ENCODE assay signal across 8 cellular contexts in the genomic region with DNA sequence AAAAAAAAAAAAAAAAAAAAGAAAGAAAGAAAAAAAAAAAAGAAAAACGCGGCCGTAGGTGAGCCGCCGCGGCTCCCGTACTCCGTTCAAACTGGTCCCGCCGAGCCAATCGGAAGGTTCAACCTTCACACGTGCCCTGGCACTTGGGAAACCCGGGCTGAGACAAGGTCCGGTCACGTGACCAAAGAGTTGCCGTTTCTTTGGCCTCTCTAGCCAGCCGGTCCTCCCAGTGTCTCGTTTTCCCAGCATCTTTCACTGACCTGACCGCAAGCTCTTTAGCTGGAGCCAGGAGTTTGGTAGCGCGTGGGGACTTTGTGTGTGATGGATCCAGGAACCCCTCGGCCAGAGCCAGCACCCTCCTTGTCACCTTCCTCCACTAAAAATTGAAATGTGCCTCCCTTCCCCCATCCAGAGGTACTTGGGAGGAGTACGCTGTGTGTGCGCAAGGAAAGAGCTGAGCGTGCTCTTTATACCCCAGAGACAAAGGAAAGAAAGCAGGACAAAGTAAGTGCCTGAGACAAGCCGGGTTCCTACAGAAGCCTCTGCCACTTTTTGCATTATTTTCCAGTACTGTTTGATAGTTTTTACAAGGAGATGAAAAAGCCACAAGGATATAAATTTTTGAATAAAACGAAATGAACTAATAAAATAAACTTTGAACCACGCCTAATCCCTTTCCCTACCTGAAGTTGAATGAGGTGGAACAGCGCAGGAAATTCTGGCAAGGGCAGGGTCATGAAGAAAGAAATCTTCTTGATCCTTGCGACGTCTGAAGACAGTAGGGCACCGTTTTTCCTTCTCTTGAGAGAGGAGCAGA. TPM values are rescaled to one million over a fixed set of nuclear protein-coding genes. Genes with fewer than 3 reads are reported as not detected.
A peak's percentile ranks its signal among the peaks of the same experiment; 100 is the strongest.
DNase-seq lines count a peak whose midpoint lies in the region; ATAC-seq, FAIRE-seq and TF ChIP-seq lines count a peak whose summit lies in the region.

No MANE protein-coding gene starts in this region.

- H3K36me3 ChIP-seq in breast epithelium (no peaks in the 10 kb centered on the region), iPS-20b (ENCODE audit: insufficient read depth, low read depth, low read length) (peaks cover 28% of the 10 kb centered on the region), skeletal muscle tissue (ENCODE audit: control insufficient read depth in 3 of 3, insufficient read depth in 3 of 3, low read length in 3 of 3) (peaks cover 7 to 10% (median 9%) of the 10 kb centered on the region in 3 donors)

- DNase-seq in NCI-H2196 (lab: John Stamatoyannopoulos, UW; ENCODE audit: unreplicated experiment): peak; percentile 99
- peak; percentile 97 to 98 for DNase-seq in breast epithelium (ENCODE audit: low spot score in 2 of 2)

- no peak for TF ChIP-seq CTCF in VCaP (conservative IDR thresholded peaks at IDR 0.05)
- no peak for TF ChIP-seq CTCF in breast epithelium (IDR thresholded peaks at IDR 0.05)

- H3K27ac ChIP-seq in VCaP (peak overlapping the region; percentile 95), breast epithelium (peak overlapping the region; percentile 95 to 98), iPS-20b (ENCODE audit: low read length) (peak overlapping the region; percentile 92), skeletal muscle tissue (ENCODE audit: low read depth, low read length) (peak overlapping the region; percentile 89)

- intact Hi-C loops in breast epithelium (cut with DNase I; ENCODE audit: low total_unique reads): no loop called here

- no peak for TF ChIP-seq POLR2A in breast epithelium (IDR thresholded peaks at IDR 0.05)

- H3K9ac ChIP-seq in iPS-20b (ENCODE audit: low read depth, low read length) (peak overlapping the region; percentile 99), skeletal muscle tissue (ENCODE audit: low read depth in 1 of 3, low read length in 3 of 3) (peak overlapping the region; percentile 75 to 94 (median 80))

- H3K4me1 ChIP-seq in breast epithelium (peaks cover 0 to 4% of the 10 kb centered on the region in 2 donors), iPS-20b (ENCODE audit: insufficient read depth, low read length) (no peaks in the 10 kb centered on the region), skeletal muscle tissue (ENCODE audit: control insufficient read depth in 3 of 3, insufficient read depth in 3 of 3, low read length in 3 of 3) (peaks cover 30 to 38% (median 34%) of the 10 kb centered on the region in 3 donors)

- no peaks in the 10 kb centered on the region for H3K27me3 ChIP-seq in breast epithelium
- H3K27me3 ChIP-seq in iPS-20b (ENCODE audit: insufficient read depth, low read length): no peaks in the 10 kb centered on the region
- no peaks in the 10 kb centered on the region for H3K27me3 ChIP-seq in skeletal muscle tissue (ENCODE audit: control insufficient read depth in 3 of 3, insufficient read depth in 3 of 3, low read length in 3 of 3)

- FAIRE-seq in A204.1 (lab: Jason Lieb, UNC): peak; percentile 97

- H3K9me3 ChIP-seq in breast epithelium (no peaks in the 10 kb centered on the region), iPS-20b (ENCODE audit: insufficient read depth, low read depth, low read length) (no peaks in the 10 kb centered on the region), skeletal muscle tissue (ENCODE audit: control insufficient read depth in 3 of 3, low read length in 3 of 3) (no peaks in the 10 kb centered on the region)

- peak overlapping the region; percentile 77 to 97 (median 81) for H3K4me3 ChIP-seq in breast epithelium
- peak overlapping the region; percentile 97 for H3K4me3 ChIP-seq in iPS-20b (ENCODE audit: low read length)
- H3K4me3 ChIP-seq in skeletal muscle tissue (ENCODE audit: low read length in 3 of 3): peak overlapping the region; percentile 73 to 92 (median 88)

- ATAC-seq in GM18868 (IDR thresholded peaks at IDR 0.05; ENCODE audit: unreplicated experiment): peak; percentile 67
- peak; percentile 71 for ATAC-seq in HG03108 (IDR thresholded peaks at IDR 0.05; ENCODE audit: unreplicated experiment)

RNA-seq across cellular contexts. Expression of a gene that starts 1.0 kb away (rescaled TPM):
- total RNA-seq in breast epithelium: 10 to 100 TPM; 46.0 to 73.0 (median 70.8) TPM
- total RNA-seq in skeletal muscle tissue: 20.4 TPM

RNA-seq across cellular contexts. Expression of a gene that starts 11.7 kb away (rescaled TPM):
- total RNA-seq in breast epithelium (100 to 1,000 TPM; 319 to 409 (median 370) TPM), skeletal muscle tissue (175 TPM)

RNA-seq across cellular contexts. Expression of a gene that starts 14.5 kb away (rescaled TPM):
- total RNA-seq in breast epithelium: 10 to 100 TPM; 50.8 to 64.6 (median 62.6) TPM
- total RNA-seq in skeletal muscle tissue: 53.8 TPM

RNA-seq across cellular contexts. Expression of a gene that starts 26.3 kb away (rescaled TPM):
- total RNA-seq in breast epithelium (10 to 100 TPM in 1 of 3 donors, 1 to 10 TPM in 2; 4.8 to 13.8 (median 8.5) TPM), skeletal muscle tissue (3.1 TPM)

RNA-seq across cellular contexts. Expression of a gene that starts 28.8 kb away (rescaled TPM):
- not detected for total RNA-seq in breast epithelium
- total RNA-seq in skeletal muscle tissue: not detected

Comparison
In these comparisons a context has a peak if more than half of its experiments do, and no peak if none do; other contexts are left out.
1. Peak in every context shown above with its lines: DNase-seq, ATAC-seq, H3K4me3 ChIP-seq and H3K27ac ChIP-seq.